Comparison of ENCODE assay signal across 8 cellular contexts in genomic region chr12:31326689-31327659, GRCh38. TPM values are rescaled to one million over a fixed set of nuclear protein-coding genes. Genes with fewer than 3 reads are reported as not detected.
DNase-seq lines count a peak whose midpoint lies in the region; ATAC-seq and TF ChIP-seq lines count a peak whose summit lies in the region.

No MANE protein-coding gene starts in this region.

- ATAC-seq in naive thymus-derived CD4-positive, alpha-beta T cell: no peak
- ATAC-seq in GM19467 (IDR thresholded peaks at IDR 0.05; ENCODE audit: unreplicated experiment): no peak

- no peak for DNase-seq in BE2C
- peak; percentile 13 for DNase-seq in cerebellum (ENCODE audit: low spot score)
- peak in 1 of 9 donors; percentile 10 for DNase-seq in naive thymus-derived CD4-positive, alpha-beta T cell
- no peak for DNase-seq in middle frontal gyrus (ENCODE audit: extremely low spot score, low spot score)
- no peak for DNase-seq in SIG-M5 (lab: John Stamatoyannopoulos, UW)
- no peak for DNase-seq in NCI-H774 (lab: John Stamatoyannopoulos, UW)

- WGBS in HUES64: 57% methylated on average over 18 of the region's 20 CpGs

- H3K27me3 ChIP-seq in BE2C (peaks cover 24% of the 10 kb centered on the region), HUES64 (ENCODE audit: insufficient read depth, low read length) (no peaks in the 10 kb centered on the region)
- no peaks in the 10 kb centered on the region for H3K27me3 ChIP-seq in naive thymus-derived CD4-positive, alpha-beta T cell (ENCODE audit: control insufficient read depth in 2 of 2, insufficient read depth in 2 of 2, low read length in 2 of 2)

- peak overlapping the region; percentile 89 to 99 (median 96) for H3K4me3 Mint-ChIP-seq in naive thymus-derived CD4-positive, alpha-beta T cell

- H3K36me3 Mint-ChIP-seq in naive thymus-derived CD4-positive, alpha-beta T cell: peaks cover 0 to 6% (median 0%) of the 10 kb centered on the region in 5 donors

- POLR2A ChIA-PET in naive thymus-derived CD4-positive, alpha-beta T cell (lab: Charles Lee): interaction anchor here (0.6 to 1.4 kb wide), 8 partner anchors 9 to 676 kb away, joined by 3 to 5 read pairs (median 4); partner anchors contain the start of gene IPO8

- peaks cover 13% of the 10 kb centered on the region for H3K36me3 ChIP-seq in BE2C
- no peaks in the 10 kb centered on the region for H3K36me3 ChIP-seq in HUES64 (ENCODE audit: insufficient read depth, low read length)
- H3K36me3 ChIP-seq in naive thymus-derived CD4-positive, alpha-beta T cell (ENCODE audit: control insufficient read depth in 2 of 3, insufficient read depth in 3 of 3, low read length in 3 of 3): peaks cover 0 to 17% (median 0%) of the 10 kb centered on the region in 3 experiments

- no peak for TF ChIP-seq CTCF in BE2C (IDR thresholded peaks at IDR 0.05; ENCODE audit: low read depth, low read length)

- H3K4me3 ChIP-seq in BE2C (ENCODE audit: low read depth, low read length) (peak overlapping the region; percentile 62), HUES64 (ENCODE audit: low read length) (peak overlapping the region; percentile 70)
- peak overlapping the region; percentile 82 for H3K4me3 ChIP-seq in naive thymus-derived CD4-positive, alpha-beta T cell (ENCODE audit: low read length)

- H3K27ac Mint-ChIP-seq in naive thymus-derived CD4-positive, alpha-beta T cell: peak overlapping the region; percentile 81 to 99 (median 93)

- H3K27ac ChIP-seq in HUES64 (ENCODE audit: low read depth, low read length): peak overlapping the region; percentile 91
- H3K27ac ChIP-seq in naive thymus-derived CD4-positive, alpha-beta T cell (ENCODE audit: low read depth, low read length): peak overlapping the region; percentile 93

- H3K4me1 Mint-ChIP-seq in naive thymus-derived CD4-positive, alpha-beta T cell: peaks cover 11 to 28% (median 17%) of the 10 kb centered on the region in 7 donors

- H3K9me3 ChIP-seq in BE2C: no peaks in the 10 kb centered on the region
- no peaks in the 10 kb centered on the region for H3K9me3 ChIP-seq in HUES64 (ENCODE audit: insufficient read depth, low read depth, low read length)
- H3K9me3 ChIP-seq in naive thymus-derived CD4-positive, alpha-beta T cell (ENCODE audit: control insufficient read depth in 2 of 3, low read length in 3 of 3): no peaks in the 10 kb centered on the region

- H3K27me3 Mint-ChIP-seq in naive thymus-derived CD4-positive, alpha-beta T cell: peaks cover 0 to 22% (median 0%) of the 10 kb centered on the region in 5 donors

- peak overlapping the region; percentile 85 for H3K9ac ChIP-seq in HUES64 (ENCODE audit: low read depth, low read length)

- H3K4me1 ChIP-seq in BE2C: peaks cover 6% of the 10 kb centered on the region
- peaks cover 19% of the 10 kb centered on the region for H3K4me1 ChIP-seq in HUES64 (ENCODE audit: insufficient read depth, low read length)
- peaks cover 5 to 13% of the 10 kb centered on the region in 2 donors for H3K4me1 ChIP-seq in naive thymus-derived CD4-positive, alpha-beta T cell (ENCODE audit: control insufficient read depth in 2 of 2, insufficient read depth in 2 of 2, low read length in 2 of 2)

- CTCF ChIA-PET in naive thymus-derived CD4-positive, alpha-beta T cell (lab: Charles Lee): interaction anchor here (0.6 kb wide), 1 partner anchor 147 kb away, joined by 3 read pairs; no protein-coding TSS in a partner anchor

- intact Hi-C loops in naive thymus-derived CD4-positive, alpha-beta T cell (cut with micrococcal nuclease): loop anchor here (1.0 to 10.0 kb wide), 22 partner anchors 10 to 1946 kb away; partner anchors contain the start of genes CAPRIN2 (in 2 of the 2), DNM1L (in 2 of the 2), YARS2 (in 2 of the 2) and AMN1 (in 1 of the 2)

- H3K9me3 Mint-ChIP-seq in naive thymus-derived CD4-positive, alpha-beta T cell: peaks cover 0 to 4% (median 0%) of the 10 kb centered on the region in 11 donors

RNA-seq across cellular contexts. Expression of gene SINHCAF, which starts 1.0 kb away (rescaled TPM):
- polyA plus RNA-seq in BE2C (2012; ENCODE audit: insufficient read depth, insufficient read length, low read depth): 149 TPM
- 229 TPM for polyA plus RNA-seq in HUES64 (2013, experiment 1 of 2)
- polyA plus RNA-seq in HUES64 (2013, experiment 2 of 2): 222 TPM
- 45.0 TPM for total RNA-seq in cerebellum
- total RNA-seq in naive thymus-derived CD4-positive, alpha-beta T cell: 100 to 1,000 TPM in 1 of 5 experiments, 10 to 100 TPM in 4; 80.5 to 114 (median 90.8) TPM
- polyA plus RNA-seq in naive thymus-derived CD4-positive, alpha-beta T cell: 100 to 1,000 TPM in 1 of 2 donors, 10 to 100 TPM in 1; 47.9 to 101 TPM
